13 cellular contexts compared by ENCODE assay signal in the genomic region with DNA sequence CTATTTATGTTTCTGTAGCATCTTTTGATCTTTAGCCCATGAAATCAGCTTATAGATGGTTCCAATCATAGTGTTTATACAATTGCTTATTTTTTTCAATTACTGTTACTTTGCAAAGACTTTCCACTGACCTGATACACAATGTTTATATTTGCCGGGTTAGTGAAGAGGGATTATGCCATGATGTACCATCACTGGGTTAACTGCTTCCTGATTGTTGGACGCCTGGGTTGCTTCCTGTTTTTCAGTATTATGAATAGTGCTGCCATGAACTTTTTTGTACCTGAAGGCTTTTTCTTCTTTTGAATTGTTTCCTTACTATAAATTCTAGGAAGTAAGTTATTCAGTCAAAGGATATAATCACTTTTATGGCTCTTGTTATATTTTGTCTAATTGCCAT. TPM values are rescaled to one million over a fixed set of nuclear protein-coding genes. Genes with fewer than 3 reads are reported as not detected.
DNase-seq lines count a peak whose midpoint lies in the region; ATAC-seq and TF ChIP-seq lines count a peak whose summit lies in the region.
"Had no signal": no experiment of that assay in that cellular context is flagged by ENCODE, and none has a peak within 500 bp of the region (broad histone marks: within the 10 kb centered on the region; RNA-seq: fewer than 3 reads in every experiment).

No MANE protein-coding gene starts in this region.

- H3K27me3 Mint-ChIP-seq in T-helper 17 cell = no peaks in the 10 kb centered on the region

- TF ChIP-seq POLR2A in esophagus squamous epithelium (IDR thresholded peaks at IDR 0.05) (no peak), stomach (IDR thresholded peaks at IDR 0.05) (no peak)

- no peak for TF ChIP-seq EP300 in stomach (IDR thresholded peaks at IDR 0.05)

- H3K4me3 Mint-ChIP-seq in T-helper 17 cell = no peak overlapping the region

- H3K4me3 ChIP-seq in SJSA1 = no peak overlapping the region
- no peak overlapping the region for H3K4me3 ChIP-seq in esophagus squamous epithelium
- no peak overlapping the region for H3K4me3 ChIP-seq in stomach
- H3K4me3 ChIP-seq: Peyer's patch had no signal

- H3K9me3 ChIP-seq in SJSA1 (replicated peaks) (no peaks in the 10 kb centered on the region), esophagus squamous epithelium (no peaks in the 10 kb centered on the region), stomach (no peaks in the 10 kb centered on the region), T-helper 17 cell (ENCODE audit: control insufficient read depth, low read length, poor library complexity, severe bottlenecking) (no peaks in the 10 kb centered on the region)
- H3K9me3 ChIP-seq: Peyer's patch had no signal

- peaks cover 39% of the 10 kb centered on the region for H3K36me3 ChIP-seq in SJSA1
- peaks cover 4 to 53% (median 7%) of the 10 kb centered on the region in 3 donors for H3K36me3 ChIP-seq in esophagus squamous epithelium
- H3K36me3 ChIP-seq in stomach = peaks cover 0 to 36% (median 23%) of the 10 kb centered on the region in 4 donors

- H3K4me1 ChIP-seq in SJSA1 (replicated peaks) (peaks cover 69% of the 10 kb centered on the region), esophagus squamous epithelium (peaks cover 41 to 86% (median 42%) of the 10 kb centered on the region in 3 donors), stomach (peaks cover 38 to 89% (median 70%) of the 10 kb centered on the region in 4 donors)

- peaks cover 10% of the 10 kb centered on the region for H3K36me3 Mint-ChIP-seq in T-helper 17 cell (ENCODE audit: low read depth)

- no peak for TF ChIP-seq CTCF in esophagus squamous epithelium (IDR thresholded peaks at IDR 0.05)
- no peak for TF ChIP-seq CTCF in stomach (IDR thresholded peaks at IDR 0.05)

- no peak overlapping the region for H3K27ac Mint-ChIP-seq in T-helper 17 cell

- DNase-seq in NOMO-1 treated with DMSO at 0.1 percent for 48 hours (lab: John Stamatoyannopoulos, UW; ENCODE audit: unreplicated experiment) (peak; percentile 44), NOMO-1 treated with dmso at 0.1 percent for 144 hours (lab: John Stamatoyannopoulos, UW; ENCODE audit: unreplicated experiment) (no peak), SJSA1 (ENCODE audit: low read depth in 1 of 2, low spot score in 2 of 2) (no peak), esophagus squamous epithelium (lab: John Stamatoyannopoulos, UW) (no peak), stomach (no peak), NCI-H1105 treated with DMSO at 0.1 percent for 48 hours (lab: John Stamatoyannopoulos, UW) (no peak), T-helper 17 cell (no peak), superior temporal gyrus (ENCODE audit: extremely low spot score) (no peak)
- DNase-seq: KG1 had no signal

- H3K27me3 ChIP-seq in SJSA1 (replicated peaks) = no peaks in the 10 kb centered on the region
- H3K27me3 ChIP-seq in esophagus squamous epithelium = no peaks in the 10 kb centered on the region
- H3K27me3 ChIP-seq in stomach = no peaks in the 10 kb centered on the region
- H3K27me3 ChIP-seq: Peyer's patch had no signal

- intact Hi-C loops in esophagus squamous epithelium (cut with DNase I) = no loop called here
- intact Hi-C loops in stomach (cut with DNase I; ENCODE audit: low total_unique reads) = no loop called here

- WGBS in esophagus squamous epithelium, 2 donors = 6 to 8% methylated on average over 2 of the region's 2 CpGs
- WGBS in stomach, 5 donors = 24 to 39% (median 27%) methylated on average over 2 of the region's 2 CpGs

- no peak for ATAC-seq in T-helper 17 cell

- peaks cover 34% of the 10 kb centered on the region for H3K4me1 Mint-ChIP-seq in T-helper 17 cell

- H3K27ac ChIP-seq in SJSA1 = peak overlapping the region; percentile 81; the same call in 1 of the 2 replicates
- peak overlapping the region; percentile 62 to 90 (median 86) for H3K27ac ChIP-seq in esophagus squamous epithelium
- peak overlapping the region in 4 of 5 donors; percentile 65 to 84 (median 77) for H3K27ac ChIP-seq in stomach

RNA-seq across cellular contexts. Expression of gene MANBAL, which starts 6.9 kb away (rescaled TPM):
- 16.2 and 19.6 TPM in 2 replicates for total RNA-seq in SJSA1 (2014; rRNA removed; shearing (Covaris generic))
- total RNA-seq in esophagus squamous epithelium (10 to 100 TPM; 19.6 to 30.9 (median 27.3) TPM), stomach (10 to 100 TPM in 3 of 5 donors, 1 to 10 TPM in 2; 2.3 to 27.5 (median 15.2) TPM), T-helper 17 cell (1 to 10 TPM; 3.6 to 4.9 TPM)
- polyA plus RNA-seq in stomach = 10 to 100 TPM; 43.5 to 57.7 (median 57.5) TPM

RNA-seq across cellular contexts. Expression of gene GHRH, which starts 34.8 kb away (rescaled TPM):
- not detected in 2 replicates for total RNA-seq in SJSA1 (2014; rRNA removed; shearing (Covaris generic))
- total RNA-seq in esophagus squamous epithelium (not detected), stomach (not detected), T-helper 17 cell (not detected)
- polyA plus RNA-seq in stomach = not detected
- total RNA-seq: A172, Peyer's patch, ureter had no signal
- polyA plus RNA-seq: adipose tissue had no signal

RNA-seq across cellular contexts. Expression of gene SRC, which starts 49.6 kb away (rescaled TPM):
- total RNA-seq in SJSA1 (2014; rRNA removed; shearing (Covaris generic)) = 7.6 and 9.4 TPM in 2 replicates
- 10 to 100 TPM; 32.4 to 46.5 (median 39.0) TPM for total RNA-seq in esophagus squamous epithelium
- 100 to 1,000 TPM in 1 of 5 donors, 10 to 100 TPM in 4; 31.6 to 471 (median 69.8) TPM for total RNA-seq in stomach
- 10 to 100 TPM; 40.7 to 47.4 (median 47.2) TPM for polyA plus RNA-seq in stomach
- total RNA-seq in T-helper 17 cell = 10 to 100 TPM in 1 of 2 donors, 1 to 10 TPM in 1; 6.2 to 22.8 TPM
